ENCODE assay signal across 11 cellular contexts in the genomic region with DNA sequence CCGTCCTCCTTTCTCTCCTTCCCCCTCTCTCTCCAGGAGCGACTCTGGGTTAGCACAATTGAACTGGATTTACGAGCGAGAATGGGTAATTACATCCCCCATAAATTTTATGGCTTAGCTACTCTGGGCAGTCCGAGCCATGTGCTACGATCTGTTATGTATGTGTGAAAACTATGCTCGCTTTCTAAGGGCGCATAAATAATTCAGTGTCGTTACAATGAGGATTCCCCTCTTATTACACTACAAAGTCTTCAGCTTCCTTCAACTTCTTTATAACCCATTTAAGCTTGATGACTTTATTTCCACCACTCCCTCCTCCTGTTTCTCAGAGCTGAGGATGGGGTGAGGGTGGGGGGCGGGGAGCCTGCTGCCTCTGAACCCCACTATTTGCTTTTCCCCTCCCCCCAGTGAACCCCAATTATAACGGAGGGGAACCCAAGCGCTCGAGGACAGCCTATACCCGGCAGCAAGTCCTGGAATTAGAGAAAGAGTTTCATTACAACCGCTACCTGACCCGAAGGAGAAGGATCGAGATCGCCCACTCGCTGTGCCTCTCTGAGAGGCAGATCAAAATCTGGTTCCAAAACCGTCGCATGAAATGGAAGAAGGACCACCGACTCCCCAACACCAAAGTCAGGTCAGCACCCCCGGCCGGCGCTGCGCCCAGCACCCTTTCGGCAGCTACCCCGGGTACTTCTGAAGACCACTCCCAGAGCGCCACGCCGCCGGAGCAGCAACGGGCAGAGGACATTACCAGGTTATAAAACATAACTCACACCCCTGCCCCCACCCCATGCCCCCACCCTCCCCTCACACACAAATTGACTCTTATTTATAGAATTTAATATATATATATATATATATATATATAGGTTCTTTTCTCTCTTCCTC. TPM values are rescaled to one million over a fixed set of nuclear protein-coding genes. Genes with fewer than 3 reads are reported as not detected.
A peak's percentile ranks its signal among the peaks of the same experiment; 100 is the strongest.
DNase-seq lines count a peak whose midpoint lies in the region; ATAC-seq and TF ChIP-seq lines count a peak whose summit lies in the region.
"Had no signal": no experiment of that assay in that cellular context is flagged by ENCODE, and none has a peak within 500 bp of the region (broad histone marks: within the 10 kb centered on the region; RNA-seq: fewer than 3 reads in every experiment).

No MANE protein-coding gene starts in this region.

- 12% methylated on average over 33 of the region's 33 CpGs for WGBS in smooth muscle cell (ENCODE audit: low lambda C conversion rate)

- no peak for ATAC-seq in GM21423 (IDR thresholded peaks at IDR 0.05; ENCODE audit: unreplicated experiment)
- ATAC-seq: Right ventricle myocardium inferior had no signal

- peak; percentile 38 for DNase-seq in NCI-H2227 (lab: John Stamatoyannopoulos, UW; ENCODE audit: unreplicated experiment)
- no peak for DNase-seq in NCI-H2227 treated with DMSO at 0.1 percent for 48 hours (lab: John Stamatoyannopoulos, UW)
- DNase-seq in SJCRH30: peak in 1 of 2 experiments; percentile 23
- no peak for DNase-seq in fibroblast of villous mesenchyme (ENCODE audit: low read depth)
- DNase-seq in smooth muscle cell (lab: John Stamatoyannopoulos, UW; ENCODE audit: unreplicated experiment): no peak
- DNase-seq in A172 (ENCODE audit: low spot score): no peak
- DNase-seq in ecto neural progenitor cell (ENCODE audit: low spot score): no peak
- DNase-seq: trophoblast cell had no signal

- H3K27me3 ChIP-seq in SJCRH30 (no peaks in the 10 kb centered on the region), smooth muscle cell (ENCODE audit: low read depth) (peaks cover 100% of the 10 kb centered on the region)

- H4K20me1 ChIP-seq in smooth muscle cell (ENCODE audit: low read depth): peaks cover 6% of the 10 kb centered on the region

- H2AFZ ChIP-seq in smooth muscle cell (ENCODE audit: low read depth): no peak overlapping the region

- H3K4me2 ChIP-seq in smooth muscle cell: peak overlapping the region; percentile 86

- TF ChIP-seq CTCF in fibroblast of villous mesenchyme (IDR thresholded peaks at IDR 0.05; ENCODE audit: insufficient read depth, low read depth, low read length) (no peak), smooth muscle cell (IDR thresholded peaks at IDR 0.05; ENCODE audit: borderline replicate concordance, insufficient read depth, poor library complexity, severe bottlenecking) (no peak)

- H3K27ac ChIP-seq in SJCRH30 (peak overlapping the region; percentile 69; the same call in 1 of the 2 replicates), smooth muscle cell (ENCODE audit: low read depth) (no peak overlapping the region)

- H3K36me3 ChIP-seq in SJCRH30 (no peaks in the 10 kb centered on the region; the same call in 1 of the 2 replicates), smooth muscle cell (ENCODE audit: low read depth) (no peaks in the 10 kb centered on the region)

- H3K4me3 ChIP-seq in SJCRH30 (peak overlapping the region; percentile 84), fibroblast of villous mesenchyme (ENCODE audit: low read depth, low read length) (peak overlapping the region; percentile 45), smooth muscle cell (peak overlapping the region; percentile 46)

- H3F3A ChIP-seq in smooth muscle cell (ENCODE audit: low read depth): no peaks in the 10 kb centered on the region

- H3K79me2 ChIP-seq in smooth muscle cell (ENCODE audit: low read depth): no peaks in the 10 kb centered on the region

- H3K9me3 ChIP-seq in SJCRH30 (replicated peaks) (no peaks in the 10 kb centered on the region), smooth muscle cell (replicated peaks; ENCODE audit: low read depth) (no peaks in the 10 kb centered on the region)

- H3K4me1 ChIP-seq in SJCRH30 (peaks cover 3% of the 10 kb centered on the region; the same call in 1 of the 2 replicates), smooth muscle cell (ENCODE audit: low read depth) (no peaks in the 10 kb centered on the region)

- no peak overlapping the region for H3K9ac ChIP-seq in smooth muscle cell (ENCODE audit: low read depth)

RNA-seq across cellular contexts. Expression of gene HOXC4, which starts 1.1 kb away (rescaled TPM):
- 4.7 and 6.3 TPM in 2 replicates for total RNA-seq in SJCRH30 (2014; rRNA removed; shearing (Covaris generic))
- under 0.01 and 1.6 TPM in 2 replicates for total RNA-seq in fibroblast of villous mesenchyme
- 0.49 TPM in 2 replicates for total RNA-seq in smooth muscle cell
- polyA plus RNA-seq in smooth muscle cell: 1.2 and 1.9 TPM in 2 replicates
- not detected in 2 replicates for total RNA-seq in A172 (2014; rRNA removed; shearing (Covaris generic))
- total RNA-seq: Right ventricle myocardium inferior had no signal
- polyA plus RNA-seq: AG04450 had no signal

RNA-seq across cellular contexts. Expression of gene HOXC5, which starts 21.8 kb away (rescaled TPM):
- not detected in 2 replicates for total RNA-seq in SJCRH30 (2014; rRNA removed; shearing (Covaris generic))
- total RNA-seq in fibroblast of villous mesenchyme: 0.43 and 1.3 TPM in 2 replicates
- total RNA-seq in smooth muscle cell: 1.3 TPM in 1 of 2 replicates, not detected in the other
- polyA plus RNA-seq in smooth muscle cell: 0.54 TPM in 1 of 2 replicates, not detected in the other
- 0.57 TPM in 1 of 2 replicates, not detected in the other for total RNA-seq in A172 (2014; rRNA removed; shearing (Covaris generic))
- total RNA-seq: Right ventricle myocardium inferior had no signal
- polyA plus RNA-seq: AG04450 had no signal

RNA-seq across cellular contexts. Expression of gene HOXC6, which starts 26.4 kb away (rescaled TPM):
- 1.3 and 2.2 TPM in 2 replicates for total RNA-seq in SJCRH30 (2014; rRNA removed; shearing (Covaris generic))
- total RNA-seq in fibroblast of villous mesenchyme: 1.6 and 1.7 TPM in 2 replicates
- total RNA-seq in smooth muscle cell: 3.0 and 3.1 TPM in 2 replicates
- 8.3 and 12.3 TPM in 2 replicates for polyA plus RNA-seq in smooth muscle cell
- 0.31 and 2.5 TPM in 2 replicates for total RNA-seq in A172 (2014; rRNA removed; shearing (Covaris generic))

RNA-seq across cellular contexts. Expression of gene HOXC8, which starts 45.9 kb away (rescaled TPM):
- total RNA-seq in SJCRH30 (2014; rRNA removed; shearing (Covaris generic)): 0.05 TPM in 1 of 2 replicates, not detected in the other
- total RNA-seq in fibroblast of villous mesenchyme (0.86 and 2.6 TPM in 2 replicates), smooth muscle cell (1.4 and 1.6 TPM in 2 replicates)
- polyA plus RNA-seq in smooth muscle cell: 3.8 and 4.4 TPM in 2 replicates
- not detected in 2 replicates for total RNA-seq in A172 (2014; rRNA removed; shearing (Covaris generic))
- total RNA-seq: Right ventricle myocardium inferior had no signal

RNA-seq across cellular contexts. Expression of gene HOXC9, which starts 54.7 kb away (rescaled TPM):
- 5.6 and 7.1 TPM in 2 replicates for total RNA-seq in SJCRH30 (2014; rRNA removed; shearing (Covaris generic))
- total RNA-seq in fibroblast of villous mesenchyme: 0.86 and 7.4 TPM in 2 replicates
- total RNA-seq in smooth muscle cell: 0.54 and 1.2 TPM in 2 replicates
- polyA plus RNA-seq in smooth muscle cell: 2.5 and 2.7 TPM in 2 replicates
- 6.3 and 11.0 TPM in 2 replicates for total RNA-seq in A172 (2014; rRNA removed; shearing (Covaris generic))
- total RNA-seq: Right ventricle myocardium inferior had no signal
- polyA plus RNA-seq: AG04450 had no signal
